8 cellular contexts compared by ENCODE assay signal in genomic region chr20:25178563-25179438, GRCh38. TPM values are rescaled to one million over a fixed set of nuclear protein-coding genes. Genes with fewer than 3 reads are reported as not detected.
DNase-seq lines count a peak whose midpoint lies in the region; ATAC-seq and TF ChIP-seq lines count a peak whose summit lies in the region.

No MANE protein-coding gene starts in this region.

- H3K56ac ChIP-seq in IMR-90 (ENCODE audit: extremely low read depth, insufficient read depth, low read length) = no peak overlapping the region
- H3K56ac ChIP-seq in mesendoderm (ENCODE audit: low read length) = no peak overlapping the region

- TF ChIP-seq CTCF in IMR-90 (conservative IDR thresholded peaks at IDR 0.05; ENCODE audit: low read depth, low read length) (peak; percentile 81), dorsolateral prefrontal cortex (IDR thresholded peaks at IDR 0.05 in 54 of 56, conservative IDR thresholded peaks at IDR 0.05 in 2 of 56; ENCODE audit: low read depth in 1 of 56, partially characterized antibody in 56 of 56) (peak; percentile 29 to 85 (median 72))

- intact Hi-C loops in activated CD4-positive, alpha-beta memory T cell treated with anti-CD3 and anti-CD28 coated beads for 36 hours (cut with micrococcal nuclease) = loop anchor here (1.0 to 5.0 kb wide), 4 partner anchors 96 to 184 kb away; partner anchors contain the start of gene VSX1
- intact Hi-C loops in IMR-90 (cut with micrococcal nuclease) (loop anchor here (1.0 to 5.0 kb wide), 3 partner anchors 114 to 218 kb away; no protein-coding TSS in a partner anchor), dorsolateral prefrontal cortex (cut with DNase I) (loop anchor here (2.0 to 5.0 kb wide), 3 partner anchors 102 to 186 kb away; partner anchors contain the start of gene APMAP (in 2 of the 2))

- H3K36me3 Mint-ChIP-seq in activated CD4-positive, alpha-beta memory T cell treated with anti-CD3 and anti-CD28 coated beads for 36 hours = peaks cover 3% of the 10 kb centered on the region
- peaks cover 8% of the 10 kb centered on the region for H3K36me3 Mint-ChIP-seq in activated CD4-positive, alpha-beta memory T cell treated with anti-CD3 and anti-CD28 coated beads, Interleukin-2, amount 10 ng/mL, durations not matched to agents 7 days and 5 days (ENCODE audit: low read depth)

- no peak overlapping the region for H2BK15ac ChIP-seq in IMR-90 (ENCODE audit: low read depth, low read length)
- H2BK15ac ChIP-seq in mesendoderm (replicated peaks; ENCODE audit: low read depth) = no peak overlapping the region

- H2AK9ac ChIP-seq in IMR-90 (replicated peaks; ENCODE audit: low read depth, low read length, poor library complexity) = peak overlapping the region; percentile 76

- no peaks in the 10 kb centered on the region for H3K4me1 Mint-ChIP-seq in activated CD4-positive, alpha-beta memory T cell treated with anti-CD3 and anti-CD28 coated beads for 36 hours (ENCODE audit: low read depth)
- H3K4me1 Mint-ChIP-seq in activated CD4-positive, alpha-beta memory T cell treated with anti-CD3 and anti-CD28 coated beads, Interleukin-2, amount 10 ng/mL, durations not matched to agents 7 days and 5 days = no peaks in the 10 kb centered on the region

- WGBS in IMR-90 (ENCODE audit: extremely low coverage in 2 of 2, insufficient read length in 1 of 2), 2 experiments = no CpG with 5 or more reads among the region's 7 CpGs
- WGBS in mesendoderm (ENCODE audit: extremely low coverage, insufficient coverage, low lambda C conversion rate) = no CpG with 5 or more reads among the region's 7 CpGs

- no peaks in the 10 kb centered on the region for H3K79me1 ChIP-seq in IMR-90 (ENCODE audit: low read depth in 1 of 2, low read length in 2 of 2)
- no peaks in the 10 kb centered on the region for H3K79me1 ChIP-seq in mesendoderm (ENCODE audit: low read length)

- H3K79me2 ChIP-seq in mesendoderm (ENCODE audit: control insufficient read depth, insufficient read depth, low read length) = no peaks in the 10 kb centered on the region

- H3K4me1 ChIP-seq in IMR-90 (ENCODE audit: control insufficient read depth, insufficient read depth, low read length) (peaks cover 5% of the 10 kb centered on the region), mesendoderm (ENCODE audit: control insufficient read depth, low read depth, low read length) (no peaks in the 10 kb centered on the region)

- peak overlapping the region; percentile 85 for H2AFZ ChIP-seq in IMR-90 (replicated peaks; ENCODE audit: low read length, poor library complexity)

- no peak overlapping the region for H4K5ac ChIP-seq in IMR-90 (ENCODE audit: low read depth, low read length)
- H4K5ac ChIP-seq in mesendoderm (ENCODE audit: low read length) = no peak overlapping the region

- H3K27me3 ChIP-seq in IMR-90 (ENCODE audit: control insufficient read depth, insufficient read depth, low read length) (peaks cover 12% of the 10 kb centered on the region), dorsolateral prefrontal cortex (no peaks in the 10 kb centered on the region), mesendoderm (ENCODE audit: insufficient read depth, low read length, poor library complexity) (no peaks in the 10 kb centered on the region)

- TF ChIP-seq RAD21 in IMR-90 (IDR thresholded peaks at IDR 0.05; ENCODE audit: low read length) = peak; percentile 92

- in situ Hi-C loops in IMR-90 (cut with MboI; ENCODE audit: low sequenced_read_pairs) = loop anchor here (10.0 kb wide), 2 partner anchors 104 to 174 kb away; no protein-coding TSS in a partner anchor

- CTCF ChIA-PET in activated CD4-positive, alpha-beta memory T cell treated with anti-CD3 and anti-CD28 coated beads for 36 hours (lab: Charles Lee) = interaction anchor here (0.6 to 2.5 kb wide), 20 partner anchors 9 to 220 kb away, joined by 3 to 18 read pairs (median 5); no protein-coding TSS in a partner anchor
- CTCF ChIA-PET in activated CD4-positive, alpha-beta memory T cell treated with anti-CD3 and anti-CD28 coated beads, Interleukin-2, amount 10 ng/mL, durations not matched to agents 7 days and 5 days (lab: Charles Lee) = interaction anchor here (0.7 to 2.5 kb wide), 9 partner anchors 10 to 248 kb away, joined by 3 to 8 read pairs (median 4); no protein-coding TSS in a partner anchor
- CTCF ChIA-PET in IMR-90 (lab: Yijun Ruan, JAX) = interaction anchor here (0.6 to 1.1 kb wide), 7 partner anchors 8 to 447 kb away, joined by 3 to 4 read pairs (median 3); no protein-coding TSS in a partner anchor

- H3K4ac ChIP-seq in IMR-90 (ENCODE audit: low read depth, low read length) = no peak overlapping the region
- H3K4ac ChIP-seq in mesendoderm (ENCODE audit: low read depth, low read length) = no peak overlapping the region

- H3K4me2 ChIP-seq in IMR-90 (ENCODE audit: low read depth, low read length) (no peak overlapping the region), mesendoderm (ENCODE audit: low read length) (no peak overlapping the region)

- no peak overlapping the region for H4K91ac ChIP-seq in IMR-90 (ENCODE audit: insufficient read depth, low read depth, low read length)

- H3K23ac ChIP-seq in IMR-90 (ENCODE audit: low read depth, low read length) (no peak overlapping the region), mesendoderm (ENCODE audit: low read length) (no peak overlapping the region)

- no peak for TF ChIP-seq POLR2A in IMR-90 (IDR thresholded peaks at IDR 0.05; ENCODE audit: low read depth, low read length)

- no peak overlapping the region for H2AK5ac ChIP-seq in IMR-90 (ENCODE audit: low read depth, low read length)
- H2AK5ac ChIP-seq in mesendoderm (ENCODE audit: low read length) = no peak overlapping the region

- H3K9me1 ChIP-seq in IMR-90 (ENCODE audit: insufficient read depth, low read length) = peaks cover 9% of the 10 kb centered on the region

- peak; percentile 86 for ATAC-seq in IMR-90 (ENCODE audit: low read depth)

- H3K9me3 Mint-ChIP-seq in activated CD4-positive, alpha-beta memory T cell treated with anti-CD3 and anti-CD28 coated beads for 36 hours = peaks cover 9% of the 10 kb centered on the region
- H3K9me3 Mint-ChIP-seq in activated CD4-positive, alpha-beta memory T cell treated with anti-CD3 and anti-CD28 coated beads, Interleukin-2, amount 10 ng/mL, durations not matched to agents 7 days and 5 days = peaks cover 6% of the 10 kb centered on the region

- H3K4me3 ChIP-seq in IMR-90 (ENCODE audit: insufficient read depth, low read depth, low read length) = no peak overlapping the region
- no peak overlapping the region for H3K4me3 ChIP-seq in dorsolateral prefrontal cortex
- no peak overlapping the region for H3K4me3 ChIP-seq in mesendoderm (ENCODE audit: low read length)

- H4K8ac ChIP-seq in IMR-90 (ENCODE audit: low read depth in 2 of 2, low read length in 2 of 2) (no peak overlapping the region), mesendoderm (ENCODE audit: low read depth, low read length) (no peak overlapping the region)

- no peak overlapping the region for H3K27ac Mint-ChIP-seq in activated CD4-positive, alpha-beta memory T cell treated with anti-CD3 and anti-CD28 coated beads for 36 hours
- no peak overlapping the region for H3K27ac Mint-ChIP-seq in activated CD4-positive, alpha-beta memory T cell treated with anti-CD3 and anti-CD28 coated beads, Interleukin-2, amount 10 ng/mL, durations not matched to agents 7 days and 5 days

- no peak overlapping the region for H3K14ac ChIP-seq in IMR-90 (replicated peaks; ENCODE audit: low read depth, low read length)

- H3K18ac ChIP-seq in IMR-90 (ENCODE audit: low read depth, low read length) (no peak overlapping the region), mesendoderm (ENCODE audit: low read length) (no peak overlapping the region)

- H3K36me3 ChIP-seq in IMR-90 (ENCODE audit: control insufficient read depth, insufficient read depth, low read length) (no peaks in the 10 kb centered on the region), mesendoderm (ENCODE audit: control insufficient read depth, insufficient read depth, low read length) (no peaks in the 10 kb centered on the region)

- peak; percentile 20 for DNase-seq in activated CD4-positive, alpha-beta memory T cell treated with anti-CD3 and anti-CD28 coated beads for 36 hours
- no peak for DNase-seq in activated CD4-positive, alpha-beta memory T cell treated with anti-CD3 and anti-CD28 coated beads, Interleukin-2, amount 10 ng/mL, durations not matched to agents 7 days and 5 days
- DNase-seq in IMR-90 (peak; percentile 91), RKO (ENCODE audit: low spot score) (peak; percentile 97), dorsolateral prefrontal cortex (no peak), mesendoderm (peak; percentile 52), KG1 (lab: John Stamatoyannopoulos, UW) (no peak), cortex of kidney (lab: John Stamatoyannopoulos, UW) (no peak)

- H3K9ac ChIP-seq in IMR-90 (ENCODE audit: low read depth, low read length) (no peak overlapping the region), mesendoderm (ENCODE audit: low read length) (no peak overlapping the region)

- H3K4me3 Mint-ChIP-seq in activated CD4-positive, alpha-beta memory T cell treated with anti-CD3 and anti-CD28 coated beads for 36 hours = no peak overlapping the region
- H3K4me3 Mint-ChIP-seq in activated CD4-positive, alpha-beta memory T cell treated with anti-CD3 and anti-CD28 coated beads, Interleukin-2, amount 10 ng/mL, durations not matched to agents 7 days and 5 days = no peak overlapping the region

- POLR2A ChIA-PET in activated CD4-positive, alpha-beta memory T cell treated with anti-CD3 and anti-CD28 coated beads for 36 hours (lab: Charles Lee) = no interaction called here
- POLR2A ChIA-PET in activated CD4-positive, alpha-beta memory T cell treated with anti-CD3 and anti-CD28 coated beads, Interleukin-2, amount 10 ng/mL, durations not matched to agents 7 days and 5 days (lab: Charles Lee) = interaction anchor here (0.7 kb wide), 1 partner anchor 69 kb away, joined by 3 read pairs; the partner anchor contains the start of gene PYGB
- POLR2A ChIA-PET in IMR-90 (lab: Charles Lee; ENCODE audit: unreplicated experiment) = no interaction called here

- H3K27ac ChIP-seq in IMR-90 (ENCODE audit: insufficient read depth, low read length) (no peak overlapping the region), dorsolateral prefrontal cortex (no peak overlapping the region), mesendoderm (ENCODE audit: low read depth, low read length) (no peak overlapping the region)

- H2BK5ac ChIP-seq in IMR-90 (ENCODE audit: low read depth, low read length, poor library complexity, severe bottlenecking) (no peak overlapping the region), mesendoderm (ENCODE audit: low read length) (no peak overlapping the region)

- BruUV-seq in IMR-90 (replicated peaks; lab: Mats Ljungman, UMichigan) = no TSS peak

- no peak overlapping the region; the same call in 1 of the 2 replicates for H2BK120ac ChIP-seq in IMR-90 (ENCODE audit: low read depth, low read length)
- no peak overlapping the region for H2BK120ac ChIP-seq in mesendoderm (ENCODE audit: low read depth, low read length)

- dilution Hi-C loops in IMR-90 (cut with HindIII; ENCODE audit: low sequenced_read_pairs, unreplicated experiment) = no loop called here

- peaks cover 10% of the 10 kb centered on the region for H4K20me1 ChIP-seq in IMR-90 (ENCODE audit: insufficient read depth, low read length)

- H2BK20ac ChIP-seq in IMR-90 (ENCODE audit: low read depth, low read length) = peak overlapping the region; percentile 43; the same call in 1 of the 2 replicates

- peaks cover 5% of the 10 kb centered on the region for H3K27me3 Mint-ChIP-seq in activated CD4-positive, alpha-beta memory T cell treated with anti-CD3 and anti-CD28 coated beads for 36 hours
- peaks cover 28% of the 10 kb centered on the region for H3K27me3 Mint-ChIP-seq in activated CD4-positive, alpha-beta memory T cell treated with anti-CD3 and anti-CD28 coated beads, Interleukin-2, amount 10 ng/mL, durations not matched to agents 7 days and 5 days

- H3K9me3 ChIP-seq in IMR-90 (ENCODE audit: control insufficient read depth, insufficient read depth, low read length) = no peaks in the 10 kb centered on the region

RNA-seq across cellular contexts. Expression of gene ENTPD6, which starts 16.7 kb away (rescaled TPM):
- 10 to 100 TPM; 48.5 to 51.0 TPM for total RNA-seq in activated CD4-positive, alpha-beta memory T cell treated with anti-CD3 and anti-CD28 coated beads for 36 hours
- total RNA-seq in activated CD4-positive, alpha-beta memory T cell treated with anti-CD3 and anti-CD28 coated beads, Interleukin-2, amount 10 ng/mL, durations not matched to agents 7 days and 5 days = 10 to 100 TPM; 47.7 to 48.2 TPM
- total RNA-seq in IMR-90 (2012; rRNA removed) (53.6 and 61.1 TPM in 2 replicates), dorsolateral prefrontal cortex (100 to 1,000 TPM in 117 of 120 experiments, 10 to 100 TPM in 3; 90.8 to 200 (median 142) TPM)
- polyA plus RNA-seq in IMR-90 (2012; rRNA removed) = 98.4 and 98.6 TPM in 2 replicates
- polyA plus RNA-seq in IMR-90 (2012; cell fraction: cytosol; rRNA removed) = 79.7 and 106 TPM in 2 replicates
- polyA plus RNA-seq in IMR-90 (2012; cell fraction: nucleus; rRNA removed; ENCODE audit: low replicate concordance) = 204 and 302 TPM in 2 replicates
- 25.3 TPM for polyA plus RNA-seq in mesendoderm (2013, experiment 1 of 2)
- 26.1 TPM for polyA plus RNA-seq in mesendoderm (2013, experiment 2 of 2)

Comparison
In these comparisons a context has a peak if more than half of its experiments do, and no peak if none do; other contexts are left out.
1. DNase-seq: peak in activated CD4-positive, alpha-beta memory T cell treated with anti-CD3 and anti-CD28 coated beads for 36 hours (single experiment), IMR-90 (single experiment), RKO (single experiment) and mesendoderm (single experiment); none in activated CD4-positive, alpha-beta memory T cell treated with anti-CD3 and anti-CD28 coated beads, Interleukin-2, amount 10 ng/mL, durations not matched to agents 7 days and 5 days (single experiment), dorsolateral prefrontal cortex (0 of 10), KG1 (single experiment) and cortex of kidney (single experiment).